1 cellular context compared by ENCODE assay signal in the genomic region with DNA sequence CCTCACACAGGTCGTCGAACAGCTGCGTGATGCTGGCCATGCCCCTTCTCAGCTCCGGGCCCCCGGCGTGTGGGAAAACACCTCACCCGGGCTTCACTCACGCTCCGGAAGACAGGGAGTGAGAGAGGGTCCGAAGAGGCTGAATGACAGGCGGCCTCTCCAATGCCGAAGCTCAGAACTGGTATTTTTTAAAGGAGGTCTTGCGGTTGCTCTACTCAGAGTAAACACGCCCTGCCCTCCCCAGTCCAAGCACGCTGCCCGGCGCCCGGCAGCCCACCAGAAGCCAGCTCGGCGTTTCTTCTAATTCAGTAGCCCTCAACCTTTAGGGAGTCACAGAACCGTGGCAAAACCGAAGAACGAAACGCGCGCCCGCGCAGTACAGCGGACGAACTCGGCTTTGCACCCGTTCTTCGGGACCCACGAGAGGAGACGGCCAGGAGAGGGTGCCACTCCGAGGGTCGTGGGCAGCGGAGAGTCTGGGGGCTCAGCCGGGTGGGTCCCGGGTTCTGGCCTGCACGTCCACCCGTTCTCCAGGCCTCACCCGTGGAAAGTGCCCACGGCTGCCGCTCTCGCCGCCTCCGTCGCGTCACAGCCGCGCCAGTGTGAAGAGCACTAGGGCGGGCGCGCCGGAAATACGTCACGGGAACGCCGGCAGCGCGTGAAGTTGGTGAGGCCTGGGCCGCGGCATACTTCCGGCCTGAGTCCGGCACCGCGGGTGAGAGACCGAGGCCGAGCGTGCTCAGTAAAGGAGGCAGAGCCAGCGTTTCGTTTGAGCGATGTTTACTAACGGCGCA.
TF ChIP-seq lines count a peak whose summit lies in the region.

A gene with protein sequence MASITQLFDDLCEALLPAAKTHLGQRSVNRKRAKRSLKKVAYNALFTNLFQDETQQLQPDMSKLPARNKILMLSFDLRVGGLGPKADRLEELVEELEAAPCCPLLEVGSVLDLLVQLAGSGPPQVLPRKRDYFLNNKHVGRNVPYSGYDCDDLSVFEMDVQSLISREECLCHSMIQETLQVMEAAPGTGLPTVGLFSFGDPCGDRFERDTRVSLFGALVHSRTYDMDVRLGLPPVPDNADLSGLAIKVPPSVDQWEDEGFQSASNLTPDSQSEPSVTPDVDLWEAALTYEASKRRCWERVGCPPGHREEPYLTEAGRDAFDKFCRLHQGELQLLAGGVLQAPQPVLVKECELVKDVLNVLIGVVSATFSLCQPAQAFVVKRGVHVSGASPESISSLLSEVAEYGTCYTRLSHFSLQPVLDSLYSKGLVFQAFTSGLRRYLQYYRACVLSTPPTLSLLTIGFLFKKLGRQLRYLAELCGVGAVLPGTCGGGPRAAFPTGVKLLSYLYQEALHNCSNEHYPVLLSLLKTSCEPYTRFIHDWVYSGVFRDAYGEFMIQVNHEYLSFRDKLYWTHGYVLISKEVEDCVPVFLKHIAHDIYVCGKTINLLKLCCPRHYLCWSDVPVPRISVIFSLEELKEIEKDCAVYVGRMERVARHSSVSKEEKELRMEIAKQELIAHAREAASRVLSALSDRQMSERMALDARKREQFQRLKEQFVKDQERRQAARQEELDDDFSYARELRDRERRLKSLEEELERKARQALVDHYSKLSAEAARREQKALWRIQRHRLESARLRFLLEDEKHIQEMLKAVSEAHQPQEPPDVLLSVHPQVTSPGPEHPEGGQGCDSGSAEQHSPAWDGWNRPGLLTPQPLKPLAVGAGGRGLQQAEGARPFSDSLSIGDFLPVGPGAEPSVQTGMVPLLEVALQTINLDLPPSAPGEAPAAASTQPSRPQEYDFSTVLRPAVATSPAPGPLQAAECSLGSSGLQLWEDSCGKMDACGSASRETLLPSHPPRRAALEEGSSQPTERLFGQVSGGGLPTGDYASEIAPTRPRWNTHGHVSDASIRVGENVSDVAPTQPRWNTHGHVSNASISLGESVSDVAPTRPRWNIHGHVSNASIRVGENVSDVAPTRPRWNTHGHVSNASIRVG (N-terminal part only) (minus strand): TSS at position 604 of the 794 bp plus-strand sequence. CDS start 564 bp downstream, at position 40.

TF ChIP-seq in GM12878, 131 proteins besides CTCF, POLR2A, EP300 and RAD21 (continues in another document):
- TF ChIP-seq, protein P1, sequence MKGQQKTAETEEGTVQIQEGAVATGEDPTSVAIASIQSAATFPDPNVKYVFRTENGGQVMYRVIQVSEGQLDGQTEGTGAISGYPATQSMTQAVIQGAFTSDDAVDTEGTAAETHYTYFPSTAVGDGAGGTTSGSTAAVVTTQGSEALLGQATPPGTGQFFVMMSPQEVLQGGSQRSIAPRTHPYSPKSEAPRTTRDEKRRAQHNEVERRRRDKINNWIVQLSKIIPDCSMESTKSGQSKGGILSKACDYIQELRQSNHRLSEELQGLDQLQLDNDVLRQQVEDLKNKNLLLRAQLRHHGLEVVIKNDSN (IDR thresholded peaks at IDR 0.05; ENCODE audit: borderline replicate concordance, extremely low read length, insufficient read depth, low read depth, low read length) = no peak
- TF ChIP-seq GABPA (IDR thresholded peaks at IDR 0.05; ENCODE audit: low read depth) = peak; percentile 95
- TF ChIP-seq, protein P2, sequence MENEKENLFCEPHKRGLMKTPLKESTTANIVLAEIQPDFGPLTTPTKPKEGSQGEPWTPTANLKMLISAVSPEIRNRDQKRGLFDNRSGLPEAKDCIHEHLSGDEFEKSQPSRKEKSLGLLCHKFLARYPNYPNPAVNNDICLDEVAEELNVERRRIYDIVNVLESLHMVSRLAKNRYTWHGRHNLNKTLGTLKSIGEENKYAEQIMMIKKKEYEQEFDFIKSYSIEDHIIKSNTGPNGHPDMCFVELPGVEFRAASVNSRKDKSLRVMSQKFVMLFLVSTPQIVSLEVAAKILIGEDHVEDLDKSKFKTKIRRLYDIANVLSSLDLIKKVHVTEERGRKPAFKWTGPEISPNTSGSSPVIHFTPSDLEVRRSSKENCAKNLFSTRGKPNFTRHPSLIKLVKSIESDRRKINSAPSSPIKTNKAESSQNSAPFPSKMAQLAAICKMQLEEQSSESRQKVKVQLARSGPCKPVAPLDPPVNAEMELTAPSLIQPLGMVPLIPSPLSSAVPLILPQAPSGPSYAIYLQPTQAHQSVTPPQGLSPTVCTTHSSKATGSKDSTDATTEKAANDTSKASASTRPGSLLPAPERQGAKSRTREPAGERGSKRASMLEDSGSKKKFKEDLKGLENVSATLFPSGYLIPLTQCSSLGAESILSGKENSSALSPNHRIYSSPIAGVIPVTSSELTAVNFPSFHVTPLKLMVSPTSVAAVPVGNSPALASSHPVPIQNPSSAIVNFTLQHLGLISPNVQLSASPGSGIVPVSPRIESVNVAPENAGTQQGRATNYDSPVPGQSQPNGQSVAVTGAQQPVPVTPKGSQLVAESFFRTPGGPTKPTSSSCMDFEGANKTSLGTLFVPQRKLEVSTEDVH (IDR thresholded peaks at IDR 0.05; ENCODE audit: low read depth, partially characterized antibody) = peak; percentile 89
- TF ChIP-seq, protein P3, sequence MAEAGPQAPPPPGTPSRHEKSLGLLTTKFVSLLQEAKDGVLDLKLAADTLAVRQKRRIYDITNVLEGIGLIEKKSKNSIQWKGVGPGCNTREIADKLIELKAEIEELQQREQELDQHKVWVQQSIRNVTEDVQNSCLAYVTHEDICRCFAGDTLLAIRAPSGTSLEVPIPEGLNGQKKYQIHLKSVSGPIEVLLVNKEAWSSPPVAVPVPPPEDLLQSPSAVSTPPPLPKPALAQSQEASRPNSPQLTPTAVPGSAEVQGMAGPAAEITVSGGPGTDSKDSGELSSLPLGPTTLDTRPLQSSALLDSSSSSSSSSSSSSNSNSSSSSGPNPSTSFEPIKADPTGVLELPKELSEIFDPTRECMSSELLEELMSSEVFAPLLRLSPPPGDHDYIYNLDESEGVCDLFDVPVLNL (IDR thresholded peaks at IDR 0.05; ENCODE audit: low read depth, low read length) = peak; percentile 36; the same call in 1 of the 2 replicates
- no peak for TF ChIP-seq SMC3 (IDR thresholded peaks at IDR 0.05; ENCODE audit: borderline replicate concordance, low read length)
- TF ChIP-seq ZNF622 (IDR thresholded peaks at IDR 0.05) = no peak
- TF ChIP-seq, protein P4, sequence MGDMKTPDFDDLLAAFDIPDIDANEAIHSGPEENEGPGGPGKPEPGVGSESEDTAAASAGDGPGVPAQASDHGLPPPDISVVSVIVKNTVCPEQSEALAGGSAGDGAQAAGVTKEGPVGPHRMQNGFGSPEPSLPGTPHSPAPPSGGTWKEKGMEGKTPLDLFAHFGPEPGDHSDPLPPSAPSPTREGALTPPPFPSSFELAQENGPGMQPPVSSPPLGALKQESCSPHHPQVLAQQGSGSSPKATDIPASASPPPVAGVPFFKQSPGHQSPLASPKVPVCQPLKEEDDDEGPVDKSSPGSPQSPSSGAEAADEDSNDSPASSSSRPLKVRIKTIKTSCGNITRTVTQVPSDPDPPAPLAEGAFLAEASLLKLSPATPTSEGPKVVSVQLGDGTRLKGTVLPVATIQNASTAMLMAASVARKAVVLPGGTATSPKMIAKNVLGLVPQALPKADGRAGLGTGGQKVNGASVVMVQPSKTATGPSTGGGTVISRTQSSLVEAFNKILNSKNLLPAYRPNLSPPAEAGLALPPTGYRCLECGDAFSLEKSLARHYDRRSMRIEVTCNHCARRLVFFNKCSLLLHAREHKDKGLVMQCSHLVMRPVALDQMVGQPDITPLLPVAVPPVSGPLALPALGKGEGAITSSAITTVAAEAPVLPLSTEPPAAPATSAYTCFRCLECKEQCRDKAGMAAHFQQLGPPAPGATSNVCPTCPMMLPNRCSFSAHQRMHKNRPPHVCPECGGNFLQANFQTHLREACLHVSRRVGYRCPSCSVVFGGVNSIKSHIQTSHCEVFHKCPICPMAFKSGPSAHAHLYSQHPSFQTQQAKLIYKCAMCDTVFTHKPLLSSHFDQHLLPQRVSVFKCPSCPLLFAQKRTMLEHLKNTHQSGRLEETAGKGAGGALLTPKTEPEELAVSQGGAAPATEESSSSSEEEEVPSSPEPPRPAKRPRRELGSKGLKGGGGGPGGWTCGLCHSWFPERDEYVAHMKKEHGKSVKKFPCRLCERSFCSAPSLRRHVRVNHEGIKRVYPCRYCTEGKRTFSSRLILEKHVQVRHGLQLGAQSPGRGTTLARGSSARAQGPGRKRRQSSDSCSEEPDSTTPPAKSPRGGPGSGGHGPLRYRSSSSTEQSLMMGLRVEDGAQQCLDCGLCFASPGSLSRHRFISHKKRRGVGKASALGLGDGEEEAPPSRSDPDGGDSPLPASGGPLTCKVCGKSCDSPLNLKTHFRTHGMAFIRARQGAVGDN (IDR thresholded peaks at IDR 0.05) = peak; percentile 72; the same call in 1 of the 2 replicates
- TF ChIP-seq, protein P5, sequence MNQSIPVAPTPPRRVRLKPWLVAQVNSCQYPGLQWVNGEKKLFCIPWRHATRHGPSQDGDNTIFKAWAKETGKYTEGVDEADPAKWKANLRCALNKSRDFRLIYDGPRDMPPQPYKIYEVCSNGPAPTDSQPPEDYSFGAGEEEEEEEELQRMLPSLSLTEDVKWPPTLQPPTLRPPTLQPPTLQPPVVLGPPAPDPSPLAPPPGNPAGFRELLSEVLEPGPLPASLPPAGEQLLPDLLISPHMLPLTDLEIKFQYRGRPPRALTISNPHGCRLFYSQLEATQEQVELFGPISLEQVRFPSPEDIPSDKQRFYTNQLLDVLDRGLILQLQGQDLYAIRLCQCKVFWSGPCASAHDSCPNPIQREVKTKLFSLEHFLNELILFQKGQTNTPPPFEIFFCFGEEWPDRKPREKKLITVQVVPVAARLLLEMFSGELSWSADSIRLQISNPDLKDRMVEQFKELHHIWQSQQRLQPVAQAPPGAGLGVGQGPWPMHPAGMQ (IDR thresholded peaks at IDR 0.05; ENCODE audit: borderline replicate concordance) = no peak
- TF ChIP-seq ZNF217 (IDR thresholded peaks at IDR 0.05) = no peak
- TF ChIP-seq MYC (IDR thresholded peaks at IDR 0.05; ENCODE audit: insufficient read depth, insufficient read length, insufficient replicate concordance, low read length, severe bottlenecking) = no peak
- TF ChIP-seq WRNIP1 (IDR thresholded peaks at IDR 0.05; ENCODE audit: borderline replicate concordance, low read depth, low read length) = no peak
- no peak for TF ChIP-seq TARDBP (IDR thresholded peaks at IDR 0.05; ENCODE audit: borderline replicate concordance)
- peak; percentile 70 for TF ChIP-seq RUNX3 (IDR thresholded peaks at IDR 0.05; ENCODE audit: low read length)
- peak; percentile 72 for TF ChIP-seq POLR2AphosphoS5 (IDR thresholded peaks at IDR 0.05; ENCODE audit: low read length)
- no peak for TF ChIP-seq NFYA (IDR thresholded peaks at IDR 0.05; ENCODE audit: borderline replicate concordance, low read depth, low read length)
- peak; percentile 67; the same call in 1 of the 2 replicates for TF ChIP-seq PAX5 (IDR thresholded peaks at IDR 0.05; ENCODE audit: borderline replicate concordance, low read depth, low read length)
- TF ChIP-seq SIX5 (IDR thresholded peaks at IDR 0.05; ENCODE audit: low read depth, low read length, severe bottlenecking) = peak; percentile 69
- TF ChIP-seq POU2F2 (IDR thresholded peaks at IDR 0.05; ENCODE audit: borderline replicate concordance, low read depth, low read length) = peak; percentile 76
- peak; percentile 95 for TF ChIP-seq CHD2 (IDR thresholded peaks at IDR 0.05; ENCODE audit: borderline replicate concordance, low read depth, low read length)
- no peak for TF ChIP-seq MTA2 (IDR thresholded peaks at IDR 0.05; ENCODE audit: low read depth)
- TF ChIP-seq, protein P6, sequence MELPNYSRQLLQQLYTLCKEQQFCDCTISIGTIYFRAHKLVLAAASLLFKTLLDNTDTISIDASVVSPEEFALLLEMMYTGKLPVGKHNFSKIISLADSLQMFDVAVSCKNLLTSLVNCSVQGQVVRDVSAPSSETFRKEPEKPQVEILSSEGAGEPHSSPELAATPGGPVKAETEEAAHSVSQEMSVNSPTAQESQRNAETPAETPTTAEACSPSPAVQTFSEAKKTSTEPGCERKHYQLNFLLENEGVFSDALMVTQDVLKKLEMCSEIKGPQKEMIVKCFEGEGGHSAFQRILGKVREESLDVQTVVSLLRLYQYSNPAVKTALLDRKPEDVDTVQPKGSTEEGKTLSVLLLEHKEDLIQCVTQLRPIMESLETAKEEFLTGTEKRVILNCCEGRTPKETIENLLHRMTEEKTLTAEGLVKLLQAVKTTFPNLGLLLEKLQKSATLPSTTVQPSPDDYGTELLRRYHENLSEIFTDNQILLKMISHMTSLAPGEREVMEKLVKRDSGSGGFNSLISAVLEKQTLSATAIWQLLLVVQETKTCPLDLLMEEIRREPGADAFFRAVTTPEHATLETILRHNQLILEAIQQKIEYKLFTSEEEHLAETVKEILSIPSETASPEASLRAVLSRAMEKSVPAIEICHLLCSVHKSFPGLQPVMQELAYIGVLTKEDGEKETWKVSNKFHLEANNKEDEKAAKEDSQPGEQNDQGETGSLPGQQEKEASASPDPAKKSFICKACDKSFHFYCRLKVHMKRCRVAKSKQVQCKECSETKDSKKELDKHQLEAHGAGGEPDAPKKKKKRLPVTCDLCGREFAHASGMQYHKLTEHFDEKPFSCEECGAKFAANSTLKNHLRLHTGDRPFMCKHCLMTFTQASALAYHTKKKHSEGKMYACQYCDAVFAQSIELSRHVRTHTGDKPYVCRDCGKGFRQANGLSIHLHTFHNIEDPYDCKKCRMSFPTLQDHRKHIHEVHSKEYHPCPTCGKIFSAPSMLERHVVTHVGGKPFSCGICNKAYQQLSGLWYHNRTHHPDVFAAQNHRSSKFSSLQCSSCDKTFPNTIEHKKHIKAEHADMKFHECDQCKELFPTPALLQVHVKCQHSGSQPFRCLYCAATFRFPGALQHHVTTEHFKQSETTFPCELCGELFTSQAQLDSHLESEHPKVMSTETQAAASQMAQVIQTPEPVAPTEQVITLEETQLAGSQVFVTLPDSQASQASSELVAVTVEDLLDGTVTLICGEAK (IDR thresholded peaks at IDR 0.05; ENCODE audit: borderline replicate concordance) = peak; percentile 96
- TF ChIP-seq MTA3 (IDR thresholded peaks at IDR 0.05; ENCODE audit: borderline replicate concordance, low read length) = no peak
- no peak for TF ChIP-seq SREBF1 (IDR thresholded peaks at IDR 0.05; ENCODE audit: low read length)
- no peak for TF ChIP-seq NR2C2 (IDR thresholded peaks at IDR 0.05; ENCODE audit: borderline replicate concordance, control insufficient read depth, insufficient read length, low read depth)
- no peak for TF ChIP-seq MEF2B (IDR thresholded peaks at IDR 0.05; ENCODE audit: partially characterized antibody, poor library complexity, severe bottlenecking)
- 0 out of 2 replicates have a peak, but pooled peaks have one; percentile 10 for TF ChIP-seq TCF12 (IDR thresholded peaks at IDR 0.05; ENCODE audit: low read depth, low read length)
- TF ChIP-seq FOXM1 (IDR thresholded peaks at IDR 0.05; ENCODE audit: low read depth, low read length) = no peak
- TF ChIP-seq, protein P7, sequence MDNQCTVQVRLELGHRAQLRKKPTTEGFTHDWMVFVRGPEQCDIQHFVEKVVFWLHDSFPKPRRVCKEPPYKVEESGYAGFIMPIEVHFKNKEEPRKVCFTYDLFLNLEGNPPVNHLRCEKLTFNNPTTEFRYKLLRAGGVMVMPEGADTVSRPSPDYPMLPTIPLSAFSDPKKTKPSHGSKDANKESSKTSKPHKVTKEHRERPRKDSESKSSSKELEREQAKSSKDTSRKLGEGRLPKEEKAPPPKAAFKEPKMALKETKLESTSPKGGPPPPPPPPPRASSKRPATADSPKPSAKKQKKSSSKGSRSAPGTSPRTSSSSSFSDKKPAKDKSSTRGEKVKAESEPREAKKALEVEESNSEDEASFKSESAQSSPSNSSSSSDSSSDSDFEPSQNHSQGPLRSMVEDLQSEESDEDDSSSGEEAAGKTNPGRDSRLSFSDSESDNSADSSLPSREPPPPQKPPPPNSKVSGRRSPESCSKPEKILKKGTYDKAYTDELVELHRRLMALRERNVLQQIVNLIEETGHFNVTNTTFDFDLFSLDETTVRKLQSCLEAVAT (IDR thresholded peaks at IDR 0.05) = peak; percentile 58
